ENCODE assay signal across 15 cellular contexts in genomic region chr11:47905358-47906059, GRCh38. TPM values are rescaled to one million over a fixed set of nuclear protein-coding genes. Genes with fewer than 3 reads are reported as not detected.
DNase-seq lines count a peak whose midpoint lies in the region; ATAC-seq and TF ChIP-seq lines count a peak whose summit lies in the region.
"Had no signal": no experiment of that assay in that cellular context is flagged by ENCODE, and none has a peak within 500 bp of the region (broad histone marks: within the 10 kb centered on the region; RNA-seq: fewer than 3 reads in every experiment).

No MANE protein-coding gene starts in this region.

- H3K9me2 ChIP-seq in SU-DHL-6 (replicated peaks; ENCODE audit: insufficient read depth, low read length), result no peaks in the 10 kb centered on the region

- no peak overlapping the region for H3K9ac ChIP-seq in SU-DHL-6 (ENCODE audit: low read length)

- TF ChIP-seq CTCF in AG04450 (IDR thresholded peaks at IDR 0.05; ENCODE audit: low read depth, low read length) (no peak), SU-DHL-6 (IDR thresholded peaks at IDR 0.05; ENCODE audit: insufficient read depth, low read length, poor library complexity, severe bottlenecking) (no peak)

- H3K79me2 ChIP-seq in SU-DHL-6 (ENCODE audit: insufficient read depth, low read length), result no peaks in the 10 kb centered on the region

- POLR2A ChIA-PET in AG04450 (lab: Yijun Ruan, JAX), result no interaction called here

- no peaks in the 10 kb centered on the region for H3F3A ChIP-seq in SU-DHL-6 (ENCODE audit: insufficient read depth)

- H3K4me3 ChIP-seq in AG04450 (ENCODE audit: low read depth, low read length) (no peak overlapping the region), SU-DHL-6 (ENCODE audit: insufficient read depth, low read length, poor library complexity, severe bottlenecking) (no peak overlapping the region)
- H3K4me3 ChIP-seq: colonic mucosa, transverse colon had no signal

- H3K27ac ChIP-seq in AG04450 (ENCODE audit: low read depth, low read length) (peak overlapping the region; percentile 61), KOPT-K1 (ENCODE audit: low read depth, low read length, poor library complexity, severe bottlenecking) (peak overlapping the region; percentile 50), SU-DHL-6 (ENCODE audit: low read depth, low read length) (peak overlapping the region; percentile 23; the same call in 1 of the 2 replicates)
- H3K27ac ChIP-seq: colonic mucosa, transverse colon had no signal

- H3K36me3 ChIP-seq in KOPT-K1 (ENCODE audit: insufficient read depth, low read length) (no peaks in the 10 kb centered on the region), SU-DHL-6 (ENCODE audit: low read length) (no peaks in the 10 kb centered on the region)
- H3K36me3 ChIP-seq: colonic mucosa, transverse colon had no signal

- no peaks in the 10 kb centered on the region for H4K20me1 ChIP-seq in SU-DHL-6 (ENCODE audit: low read depth, low read length)

- DNase-seq in AG04450 (ENCODE audit: low read depth, low spot score) (no peak), glomerular visceral epithelial cell (ENCODE audit: extremely low spot score) (peak; percentile 7), D341Med (ENCODE audit: low spot score) (no peak)
- DNase-seq in stimulated activated CD4-positive, alpha-beta T cell treated with anti-CD3 and anti-CD28 coated beads, Interleukin-2, amount 100 ng/mL, for 48 hours, result no peak
- DNase-seq: colonic mucosa; islet precursor cell; NCI-H1105 treated with DMSO at 0.1 percent for 48 hours; nephron progenitor cell; NK-92 treated with Interleukin-12 subunit alpha and Interleukin-12 subunit beta, amount 100 ng/mL, for 24 hours; stimulated activated CD4-positive, alpha-beta T cell treated with anti-CD3 and anti-CD28 coated beads, Interleukin-12 subunit alpha, Interleukin-12 subunit beta, amount 100 ng/mL, for 4 hours; transverse colon had no signal

- H3K9me3 ChIP-seq in AG04450 (ENCODE audit: control insufficient read depth, insufficient read depth, low read length), result peaks cover 2% of the 10 kb centered on the region; the same call in 1 of the 2 replicates
- no peaks in the 10 kb centered on the region for H3K9me3 ChIP-seq in KOPT-K1 (ENCODE audit: insufficient read depth, low read length, poor library complexity, severe bottlenecking)
- H3K9me3 ChIP-seq in SU-DHL-6 (ENCODE audit: insufficient read depth, low read length), result no peaks in the 10 kb centered on the region
- H3K9me3 ChIP-seq: colonic mucosa, transverse colon had no signal

- CTCF ChIA-PET in AG04450 (lab: Charles Lee), result no interaction called here

- H3K4me2 ChIP-seq in SU-DHL-6 (ENCODE audit: low read depth, low read length, poor library complexity, severe bottlenecking), result peak overlapping the region; percentile 24

- H3K27me3 ChIP-seq in AG04450 (ENCODE audit: control insufficient read depth, insufficient read depth, low read length), result no peaks in the 10 kb centered on the region
- H3K27me3 ChIP-seq in SU-DHL-6 (ENCODE audit: low read length), result no peaks in the 10 kb centered on the region
- H3K27me3 ChIP-seq: colonic mucosa, transverse colon had no signal

- H2AFZ ChIP-seq in SU-DHL-6 (ENCODE audit: low read depth, low read length, severe bottlenecking), result no peak overlapping the region

- no peak for ATAC-seq in HG02938 (IDR thresholded peaks at IDR 0.05; ENCODE audit: unreplicated experiment)
- ATAC-seq in HG02798 (IDR thresholded peaks at IDR 0.05; ENCODE audit: poor library complexity, unreplicated experiment), result no peak

RNA-seq across cellular contexts. Expression of gene NUP160, which starts 57.4 kb away (rescaled TPM):
- 26.8 and 31.3 TPM in 2 replicates for polyA plus RNA-seq in AG04450 (2011; rRNA removed)
- 37.4 and 53.4 TPM in 2 replicates for polyA minus RNA-seq in AG04450 (2011; rRNA and poly(A)+ RNA removed)
